Comparison of ENCODE assay signal across 34 cellular contexts in genomic region chr7:118496138-118496644, GRCh38.
"Had no signal": no experiment of that assay in that cellular context is flagged by ENCODE, and none has a peak within 500 bp of the region (broad histone marks: within the 10 kb centered on the region; RNA-seq: fewer than 3 reads in every experiment).

No MANE protein-coding gene starts in this region.

- H3K4me2 ChIP-seq: KMS-11 had no signal

- H3K27ac ChIP-seq: brain microvascular endothelial cell, KMS-11, VCaP had no signal

- H3K36me3 ChIP-seq: brain microvascular endothelial cell had no signal

- H3K27me3 ChIP-seq: brain microvascular endothelial cell had no signal

- H3K9ac ChIP-seq: KMS-11 had no signal

- DNase-seq: activated B cell treated with CpG ODN at 0.5 μM for 24 hours; activated CD4-positive, alpha-beta memory T cell treated with anti-CD3 and anti-CD28 coated beads for 36 hours; activated CD4-positive, alpha-beta T cell treated with anti-CD3 and anti-CD28 coated beads for 4 hours; activated CD4-positive, alpha-beta T cell treated with anti-CD3 and anti-CD28 coated beads, Interleukin-2, amount 50 U/mL, for 1 hour; activated CD4-positive, CD25-positive, alpha-beta regulatory T cell treated with anti-CD3 and anti-CD28 coated beads, Interleukin-2, amount 50 U/mL, for 72 hours; activated CD8-positive, alpha-beta memory T cell treated with anti-CD3 and anti-CD28 coated beads, Interleukin-2, amount 50 U/mL, for 4 hours; activated gamma-delta T cell treated with Interleukin-2 at 50 U/mL for 16 hours; activated naive CD4-positive, alpha-beta T cell treated with anti-CD3 and anti-CD28 coated beads for 36 hours; activated T-cell treated with anti-CD3 and anti-CD28 coated beads for 4 hours; activated T-cell treated with anti-CD3 and anti-CD28 coated beads, Interleukin-2, amount 50 U/mL, for 4 hours; anterior cingulate cortex; brain microvascular endothelial cell; central memory CD4-positive, alpha-beta T cell; MM.1S; MV-4-11; NCI-H1092; NCI-H146; NCI-H187; NCI-H2029 treated with DMSO at 0.1 percent for 48 hours; NCI-H2107; NCI-H2171 treated with DMSO at 0.1 percent for 48 hours; NCI-H2227 treated with DMSO at 0.1 percent for 48 hours; NCI-H446; NCI-H510A treated with DMSO at 0.1 percent for 48 hours; RPMI8226; SIG-M5; SW 1271; T-helper 1 cell; T-helper 2 cell; T-helper 9 cell had no signal

- ATAC-seq: activated naive CD4-positive, alpha-beta T cell treated with anti-CD3 and anti-CD28 coated beads, Interleukin-2, amount 50 U/mL, for 72 hours; activated T-cell treated with anti-CD3 and anti-CD28 coated beads, Interleukin-2, amount 50 U/mL, for 4 hours; Panc1 had no signal
